Comparison of ENCODE assay signal across 12 cellular contexts in genomic region chr15:44715142-44715796, GRCh38. TPM values are rescaled to one million over a fixed set of nuclear protein-coding genes. Genes with fewer than 3 reads are reported as not detected.
DNase-seq lines count a peak whose midpoint lies in the region; ATAC-seq and TF ChIP-seq lines count a peak whose summit lies in the region.
"Had no signal": no experiment of that assay in that cellular context is flagged by ENCODE, and none has a peak within 500 bp of the region (broad histone marks: within the 10 kb centered on the region; RNA-seq: fewer than 3 reads in every experiment).

No MANE protein-coding gene starts in this region.

- H3K27ac ChIP-seq in BLaER1 (no peak overlapping the region), RWPE1 (no peak overlapping the region)

- H3K4me3 ChIP-seq in BLaER1, result no peak overlapping the region
- peak overlapping the region; percentile 94 for H3K4me3 ChIP-seq in GM12865 (ENCODE audit: low read depth, low read length)
- H3K4me3 ChIP-seq in HAP-1, result no peak overlapping the region

- in situ Hi-C loops in HAP-1 (cut with MboI; ENCODE audit: low sequenced_read_pairs), result no loop called here

- TF ChIP-seq CTCF in GM12865 (IDR thresholded peaks at IDR 0.05; ENCODE audit: insufficient read depth, low read depth, low read length, missing control alignments) (no peak), nephron (IDR thresholded peaks at IDR 0.05; ENCODE audit: unreplicated experiment in 3 of 3) (no peak), RWPE1 (conservative IDR thresholded peaks at IDR 0.05; ENCODE audit: low read depth) (no peak)

- H3K4me2 ChIP-seq in BLaER1, result peak overlapping the region; percentile 89

- no peaks in the 10 kb centered on the region for H3K9me3 Mint-ChIP-seq in activated naive CD4-positive, alpha-beta T cell treated with anti-CD3 and anti-CD28 coated beads, Interleukin-2, amount 50 U/mL, for 72 hours
- H3K9me3 Mint-ChIP-seq in nephron, result no peaks in the 10 kb centered on the region

- H3K9ac ChIP-seq in BLaER1, result no peak overlapping the region

- CTCF ChIA-PET in RWPE1 (lab: Yijun Ruan, JAX), result interaction anchor here (1.1 kb wide), 1 partner anchor 50 kb away, joined by 3 read pairs; no protein-coding TSS in a partner anchor

- ATAC-seq in activated naive CD4-positive, alpha-beta T cell treated with anti-CD3 and anti-CD28 coated beads, Interleukin-2, amount 50 U/mL, for 72 hours, result no peak
- ATAC-seq: SK-N-SH treated with all-trans-retinoic acid at 6 μM for 48 hours had no signal

- H4K20me1 ChIP-seq in BLaER1, result peaks cover 80% of the 10 kb centered on the region

- H3K9me3 ChIP-seq in BLaER1 (no peaks in the 10 kb centered on the region), HAP-1 (no peaks in the 10 kb centered on the region)
- H3K9me3 ChIP-seq: esophagus squamous epithelium had no signal

- DNase-seq in GM12865 (ENCODE audit: low read depth) (peak; percentile 45), HAP-1 (ENCODE audit: low spot score in 2 of 2) (no peak), RWPE1 (ENCODE audit: low spot score) (no peak), HPDE6-E6E7 (ENCODE audit: extremely low spot score) (no peak), DMS79 (lab: John Stamatoyannopoulos, UW) (no peak)
- DNase-seq in activated naive CD4-positive, alpha-beta T cell treated with anti-CD3 and anti-CD28 coated beads, Interleukin-2, amount 50 U/mL, for 72 hours (ENCODE audit: low spot score in 2 of 2), result no peak
- DNase-seq: esophagus squamous epithelium, NCI-H446 had no signal

- H3K36me3 ChIP-seq in BLaER1 (peaks cover 59% of the 10 kb centered on the region), HAP-1 (replicated peaks) (peaks cover 45% of the 10 kb centered on the region)

- H3K36me3 Mint-ChIP-seq in activated naive CD4-positive, alpha-beta T cell treated with anti-CD3 and anti-CD28 coated beads, Interleukin-2, amount 50 U/mL, for 72 hours, result peaks cover 77 to 78% of the 10 kb centered on the region in 2 donors
- H3K36me3 Mint-ChIP-seq in nephron (ENCODE audit: low read depth), result peaks cover 29% of the 10 kb centered on the region

- POLR2A ChIA-PET in RWPE1 (lab: Yijun Ruan, JAX; ENCODE audit: low non-redundant PET), result no interaction called here

- H3K27me3 Mint-ChIP-seq in nephron (ENCODE audit: low read depth), result no peaks in the 10 kb centered on the region

- H3K27ac Mint-ChIP-seq in activated naive CD4-positive, alpha-beta T cell treated with anti-CD3 and anti-CD28 coated beads, Interleukin-2, amount 50 U/mL, for 72 hours, result peak overlapping the region; percentile 100
- H3K27ac Mint-ChIP-seq in nephron, result no peak overlapping the region

- H3K4me1 Mint-ChIP-seq in nephron, result peaks cover 22% of the 10 kb centered on the region

- H3K4me1 ChIP-seq in BLaER1, result peaks cover 50% of the 10 kb centered on the region
- H3K4me1 ChIP-seq in HAP-1, result peaks cover 4% of the 10 kb centered on the region; the same call in 1 of the 2 replicates

- peak overlapping the region in 2 of 3 experiments; percentile 31 to 34 for H3K4me3 Mint-ChIP-seq in nephron

- H3K27me3 ChIP-seq in BLaER1 (no peaks in the 10 kb centered on the region), HAP-1 (ENCODE audit: low read depth) (no peaks in the 10 kb centered on the region)
- H3K27me3 ChIP-seq: esophagus squamous epithelium had no signal

RNA-seq across cellular contexts. Expression of gene B2M, which starts 4.0 kb away (rescaled TPM):
- 1,000 to 10,000 TPM; 4,139 to 6,333 TPM for total RNA-seq in activated naive CD4-positive, alpha-beta T cell treated with anti-CD3 and anti-CD28 coated beads, Interleukin-2, amount 50 U/mL, for 72 hours

RNA-seq across cellular contexts. Expression of gene PATL2, which starts 4.1 kb away (rescaled TPM):
- 10 to 100 TPM; 12.4 to 30.7 TPM for total RNA-seq in activated naive CD4-positive, alpha-beta T cell treated with anti-CD3 and anti-CD28 coated beads, Interleukin-2, amount 50 U/mL, for 72 hours
- total RNA-seq: bronchial epithelial cell had no signal

RNA-seq across cellular contexts. Expression of gene TRIM69, which starts 21.1 kb away (rescaled TPM):
- total RNA-seq in activated naive CD4-positive, alpha-beta T cell treated with anti-CD3 and anti-CD28 coated beads, Interleukin-2, amount 50 U/mL, for 72 hours, result 10 to 100 TPM; 60.8 to 68.8 TPM

RNA-seq across cellular contexts. Expression of gene SPG11, which starts 51.8 kb away (rescaled TPM):
- 10 to 100 TPM; 90.9 to 99.3 TPM for total RNA-seq in activated naive CD4-positive, alpha-beta T cell treated with anti-CD3 and anti-CD28 coated beads, Interleukin-2, amount 50 U/mL, for 72 hours

Comparison
In these comparisons a context has a peak if more than half of its experiments do, and no peak if none do; other contexts are left out.
1. H3K27ac Mint-ChIP-seq: peak in activated naive CD4-positive, alpha-beta T cell treated with anti-CD3 and anti-CD28 coated beads, Interleukin-2, amount 50 U/mL, for 72 hours (2 of 2); none in nephron (0 of 3).